In genomic region chr17:40561871-40562611, GRCh38 we compare ENCODE assay signal across 8 cellular contexts. TPM values are rescaled to one million over a fixed set of nuclear protein-coding genes. Genes with fewer than 3 reads are reported as not detected.
DNase-seq lines count a peak whose midpoint lies in the region; ATAC-seq and TF ChIP-seq lines count a peak whose summit lies in the region.

No MANE protein-coding gene starts in this region.

- peak; percentile 14 to 58 (median 29) for ATAC-seq in T-cell (replicated peaks in 1 of 4)
- no peak for ATAC-seq in GM18868 (IDR thresholded peaks at IDR 0.05; ENCODE audit: unreplicated experiment)

- H3K4me1 ChIP-seq in BE2C: peaks cover 16% of the 10 kb centered on the region

- H3K9me3 Mint-ChIP-seq in T-cell (no peaks in the 10 kb centered on the region), type B pancreatic cell (no peaks in the 10 kb centered on the region)

- peak overlapping the region; percentile 91 to 99 (median 93) for H3K4me3 Mint-ChIP-seq in T-cell
- H3K4me3 Mint-ChIP-seq in type B pancreatic cell: no peak overlapping the region

- H3K27me3 Mint-ChIP-seq in T-cell (no peaks in the 10 kb centered on the region), type B pancreatic cell (peaks cover 33% of the 10 kb centered on the region)

- H3K4me3 ChIP-seq in BE2C (ENCODE audit: low read depth, low read length): no peak overlapping the region

- H3K36me3 Mint-ChIP-seq in T-cell: peaks cover 67% of the 10 kb centered on the region
- no peaks in the 10 kb centered on the region for H3K36me3 Mint-ChIP-seq in type B pancreatic cell

- H3K27me3 ChIP-seq in BE2C: peaks cover 16% of the 10 kb centered on the region; the same call in 1 of the 2 replicates

- H3K4me1 Mint-ChIP-seq in T-cell: peaks cover 67 to 94% (median 85%) of the 10 kb centered on the region in 3 donors
- H3K4me1 Mint-ChIP-seq in type B pancreatic cell (ENCODE audit: unreplicated experiment): peaks cover 24% of the 10 kb centered on the region

- no peaks in the 10 kb centered on the region for H3K9me3 ChIP-seq in BE2C

- DNase-seq in activated T-cell treated with anti-CD3 and anti-CD28 coated beads for 24 hours (ENCODE audit: low read depth): peak; percentile 60
- DNase-seq in activated T-cell treated with anti-CD3 and anti-CD28 coated beads for 4 hours: no peak
- peak in 33 of 34 experiments; percentile 39 to 82 (median 67) for DNase-seq in T-cell
- peak; percentile 29 for DNase-seq in dermis blood vessel endothelial cell
- DNase-seq in type B pancreatic cell (ENCODE audit: extremely low spot score, unreplicated experiment): no peak
- DNase-seq in BE2C: no peak
- DNase-seq in GM20000 (ENCODE audit: low spot score): no peak

- TF ChIP-seq CTCF in type B pancreatic cell (conservative IDR thresholded peaks at IDR 0.05) (peak; percentile 26), BE2C (IDR thresholded peaks at IDR 0.05; ENCODE audit: low read depth, low read length) (no peak), GM20000 (IDR thresholded peaks at IDR 0.05; ENCODE audit: extremely low read depth, missing control alignments) (no peak)

- POLR2A ChIA-PET in T-cell (lab: Charles Lee): interaction anchor here (0.5 to 5.9 kb wide), 21 partner anchors 13 to 337 kb away, joined by 3 to 32 read pairs (median 4); partner anchors contain the start of genes SMARCE1 (in 2 of the 2) and TOP2A (in 1 of the 2)

- no peaks in the 10 kb centered on the region for H3K36me3 ChIP-seq in BE2C

- H3K27ac Mint-ChIP-seq in T-cell: peak overlapping the region; percentile 95 to 100
- H3K27ac Mint-ChIP-seq in type B pancreatic cell: no peak overlapping the region

- CTCF ChIA-PET in T-cell (lab: Charles Lee): interaction anchor here (0.5 to 3.2 kb wide), 19 partner anchors 8 to 273 kb away, joined by 3 to 27 read pairs (median 4); partner anchors contain the start of gene TOP2A (in 1 of the 2)

RNA-seq across cellular contexts. Expression of gene CCR7, which starts 3.2 kb away (rescaled TPM):
- 100 to 1,000 TPM; 173 to 438 (median 340) TPM for total RNA-seq in T-cell
- under 0.01 and 0.33 TPM in 2 replicates for total RNA-seq in dermis blood vessel endothelial cell
- not detected in 2 replicates for total RNA-seq in type B pancreatic cell (ENCODE audit: low replicate concordance)
- polyA plus RNA-seq in BE2C (2012; ENCODE audit: insufficient read depth, insufficient read length, low read depth): 0.39 TPM

Comparison
In these comparisons a context has a peak if more than half of its experiments do, and no peak if none do; other contexts are left out.
1. DNase-seq: peak in activated T-cell treated with anti-CD3 and anti-CD28 coated beads for 24 hours (single experiment), T-cell (33 of 34) and dermis blood vessel endothelial cell (single experiment); none in activated T-cell treated with anti-CD3 and anti-CD28 coated beads for 4 hours (single experiment), type B pancreatic cell (single experiment), BE2C (single experiment) and GM20000 (single experiment).
2. RNA of gene CCR7, which starts 3.2 kb away (total RNA-seq): 173 to 438 TPM in T-cell; not detected in type B pancreatic cell and under 0.01 to 0.33 TPM in dermis blood vessel endothelial cell; every median in the first group is over 100 times any median in the second.